ENCODE assay signal across 12 cellular contexts in genomic region chr9:108443741-108444140, GRCh38.
DNase-seq lines count a peak whose midpoint lies in the region; ATAC-seq and TF ChIP-seq lines count a peak whose summit lies in the region.
"Had no signal": no experiment of that assay in that cellular context is flagged by ENCODE, and none has a peak within 500 bp of the region (broad histone marks: within the 10 kb centered on the region; RNA-seq: fewer than 3 reads in every experiment).

No MANE protein-coding gene starts in this region.

- TF ChIP-seq EP300 in gastroesophageal sphincter (IDR thresholded peaks at IDR 0.05), result no peak

- ATAC-seq in gastroesophageal sphincter, result no peak

- no peak for TF ChIP-seq CTCF in ascending aorta (IDR thresholded peaks at IDR 0.05)
- no peak for TF ChIP-seq CTCF in gastroesophageal sphincter (IDR thresholded peaks at IDR 0.05)
- no peak for TF ChIP-seq CTCF in tibial artery (IDR thresholded peaks at IDR 0.05)
- TF ChIP-seq CTCF in right atrium auricular region (IDR thresholded peaks at IDR 0.05), result no peak

- DNase-seq in HS-27A (ENCODE audit: low read depth), result peak; percentile 75
- no peak for DNase-seq in ascending aorta (ENCODE audit: low spot score in 2 of 2)
- no peak for DNase-seq in tibial artery
- no peak for DNase-seq in COLO829 (ENCODE audit: low spot score)
- no peak for DNase-seq in right atrium auricular region (ENCODE audit: low spot score)
- no peak for DNase-seq in activated CD8-positive, alpha-beta memory T cell treated with anti-CD3 and anti-CD28 coated beads, Interleukin-2, amount 50 U/mL, for 48 hours
- DNase-seq in activated CD4-positive, alpha-beta T cell treated with anti-CD3 and anti-CD28 coated beads, Interleukin-2, amount 50 U/mL, for 4 hours, result no peak
- DNase-seq: activated CD4-positive, CD25-positive, alpha-beta regulatory T cell; GF-D8; H7 had no signal

- H3K27ac ChIP-seq in ascending aorta (peak overlapping the region; percentile 63 to 69), gastroesophageal sphincter (peak overlapping the region; percentile 9 to 84 (median 76)), tibial artery (peak overlapping the region; percentile 36 to 62), right atrium auricular region (peak overlapping the region in 1 of 2 donors; percentile 15)
- H3K27ac ChIP-seq: parathyroid adenoma had no signal

- intact Hi-C loops in ascending aorta (cut with DNase I) (loop anchor here (2.0 to 10.0 kb wide), 5 partner anchors 35 to 949 kb away; no protein-coding TSS in a partner anchor), tibial artery (cut with DNase I; ENCODE audit: low total_unique reads) (no loop called here)

- H3K4me3 ChIP-seq in ascending aorta, result peak overlapping the region in 1 of 2 donors; percentile 16
- peak overlapping the region in 1 of 2 donors; percentile 10 for H3K4me3 ChIP-seq in gastroesophageal sphincter
- no peak overlapping the region for H3K4me3 ChIP-seq in tibial artery
- no peak overlapping the region for H3K4me3 ChIP-seq in right atrium auricular region

- no peak for TF ChIP-seq POLR2A in gastroesophageal sphincter (IDR thresholded peaks at IDR 0.05)

- H3K9me3 ChIP-seq in ascending aorta, result no peaks in the 10 kb centered on the region
- no peaks in the 10 kb centered on the region for H3K9me3 ChIP-seq in gastroesophageal sphincter
- no peaks in the 10 kb centered on the region for H3K9me3 ChIP-seq in tibial artery
- no peaks in the 10 kb centered on the region for H3K9me3 ChIP-seq in right atrium auricular region

- peaks cover 0 to 37% of the 10 kb centered on the region in 2 donors for H3K4me1 ChIP-seq in ascending aorta
- H3K4me1 ChIP-seq in gastroesophageal sphincter, result peaks cover 0 to 44% (median 9%) of the 10 kb centered on the region in 3 donors
- peaks cover 0 to 55% (median 15%) of the 10 kb centered on the region in 4 donors for H3K4me1 ChIP-seq in tibial artery
- H3K4me1 ChIP-seq in right atrium auricular region, result no peaks in the 10 kb centered on the region
- H3K4me1 ChIP-seq: parathyroid adenoma had no signal

- H3K36me3 ChIP-seq in ascending aorta (no peaks in the 10 kb centered on the region), gastroesophageal sphincter (no peaks in the 10 kb centered on the region), tibial artery (no peaks in the 10 kb centered on the region), right atrium auricular region (no peaks in the 10 kb centered on the region)

- no peaks in the 10 kb centered on the region for H3K27me3 ChIP-seq in ascending aorta
- H3K27me3 ChIP-seq in gastroesophageal sphincter, result no peaks in the 10 kb centered on the region
- no peaks in the 10 kb centered on the region for H3K27me3 ChIP-seq in tibial artery
- no peaks in the 10 kb centered on the region for H3K27me3 ChIP-seq in right atrium auricular region

- 7 to 24% methylated on average over 3 of the region's 3 CpGs for WGBS in gastroesophageal sphincter (ENCODE audit: low coverage in 1 of 2), 2 donors
